In the genomic region with DNA sequence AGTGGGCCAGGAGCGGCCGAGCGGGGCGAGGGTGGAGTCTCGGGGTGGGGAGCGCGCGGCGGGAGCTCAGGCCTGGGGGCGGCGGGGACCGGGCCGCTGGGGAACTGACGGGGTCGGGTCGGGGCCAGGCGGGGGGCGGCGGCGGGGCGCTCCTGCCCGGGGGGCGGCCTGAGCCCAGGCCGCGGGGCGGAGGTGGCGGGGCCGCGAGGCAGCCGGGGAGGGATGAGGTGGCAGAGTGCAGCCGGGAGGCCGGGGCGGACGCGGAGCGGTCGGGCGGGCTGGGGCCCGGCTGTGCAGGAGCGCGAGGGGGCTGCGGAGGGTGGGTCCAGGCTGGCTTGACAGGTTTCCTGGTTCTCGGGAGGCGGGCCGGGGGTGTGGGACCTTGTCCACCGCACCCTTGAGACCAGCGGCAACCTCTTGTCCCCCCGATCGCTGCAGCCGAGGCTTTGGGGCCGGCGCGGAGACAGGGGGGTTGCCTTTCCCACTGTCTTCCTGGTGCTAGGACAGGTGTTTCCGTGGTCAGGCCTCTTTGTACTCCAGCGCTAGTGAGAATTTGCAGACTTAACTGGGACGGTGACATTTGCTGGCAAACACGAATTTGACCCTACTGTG, we compare ENCODE assay signal across 8 cellular contexts. TPM values are rescaled to one million over a fixed set of nuclear protein-coding genes. Genes with fewer than 3 reads are reported as not detected.
DNase-seq lines count a peak whose midpoint lies in the region; ATAC-seq and TF ChIP-seq lines count a peak whose summit lies in the region.
"Not testable (repeated sequence)": the region's sequence is repeated elsewhere in the genome, so short reads cannot be mapped to it uniquely, and the experiment has no call there.

No MANE protein-coding gene starts in this region.

- peaks cover 19% of the 10 kb centered on the region for H3K36me3 ChIP-seq in KOPT-K1 (ENCODE audit: insufficient read depth, low read length)
- H3K36me3 ChIP-seq in mammary epithelial cell (ENCODE audit: insufficient read depth, low read length); trophoblast cell (ENCODE audit: control insufficient read depth in 1 of 2, insufficient read depth in 2 of 2, low read length in 2 of 2); upper lobe of right lung: not testable (repeated sequence)

- dilution Hi-C loops in mammary epithelial cell (cut with HindIII; ENCODE audit: low sequenced_read_pairs): not testable (repeated sequence)

- not testable (repeated sequence) for H3K4me1 ChIP-seq in mammary epithelial cell (ENCODE audit: insufficient read depth, low read length); trophoblast cell (ENCODE audit: control insufficient read depth in 1 of 2, insufficient read depth in 2 of 2, low read length in 2 of 2)
- peaks cover 17% of the 10 kb centered on the region for H3K4me1 ChIP-seq in upper lobe of right lung

- peak overlapping the region; percentile 63; the same call in 1 of the 2 replicates for H3K27ac Mint-ChIP-seq in HFFc6

- CTCF ChIA-PET in mammary epithelial cell (lab: Charles Lee; ENCODE audit: low non-redundant PET): not testable (repeated sequence)

- H3K4me1 Mint-ChIP-seq in HFFc6 (ENCODE audit: low read depth): peaks cover 31% of the 10 kb centered on the region

- peak overlapping the region; percentile 73 for H2BK5ac ChIP-seq in trophoblast cell (ENCODE audit: low read depth, low read length, poor library complexity)

- TF ChIP-seq CTCF in GM13976 (IDR thresholded peaks at IDR 0.05; ENCODE audit: borderline replicate concordance, control extremely low read depth, extremely low read depth, insufficient read depth, missing control alignments); HFFc6 (IDR thresholded peaks at IDR 0.05); WI38 (IDR thresholded peaks at IDR 0.05; ENCODE audit: low read depth, low read length); mammary epithelial cell (conservative IDR thresholded peaks at IDR 0.05 in 1 of 2, IDR thresholded peaks at IDR 0.05 in 1 of 2; ENCODE audit: extremely low read depth in 1 of 2, insufficient read depth in 1 of 2, low read depth in 1 of 2, low read length in 2 of 2); upper lobe of right lung (IDR thresholded peaks at IDR 0.05): not testable (repeated sequence)

- not testable (repeated sequence) for H3K27me3 ChIP-seq in mammary epithelial cell (ENCODE audit: insufficient read depth, low read length); trophoblast cell (ENCODE audit: insufficient read depth, low read length); upper lobe of right lung

- peak overlapping the region; percentile 76 for H2BK12ac ChIP-seq in trophoblast cell (ENCODE audit: low read length)

- peak overlapping the region; percentile 93 for H4K91ac ChIP-seq in trophoblast cell (ENCODE audit: low read depth, low read length)

- DNase-seq in GM13976 (ENCODE audit: low spot score) (peak; percentile 31), mammary epithelial cell (peak; percentile 8), trophoblast cell (peak in 1 of 2 donors; percentile 17), upper lobe of right lung (peak; percentile 74)
- DNase-seq in HFFc6: not testable (repeated sequence)

- H3K4me2 ChIP-seq in mammary epithelial cell (ENCODE audit: insufficient read depth, low read depth, low read length) (peak overlapping the region; percentile 86), trophoblast cell (ENCODE audit: low read length) (peak overlapping the region; percentile 66)

- H3K18ac ChIP-seq in trophoblast cell (ENCODE audit: low read length): peak overlapping the region; percentile 97

- H3K4me3 Mint-ChIP-seq in HFFc6: peak overlapping the region; percentile 94

- peak overlapping the region; percentile 46 for H2AK5ac ChIP-seq in trophoblast cell (ENCODE audit: low read length)

- H4K20me1 ChIP-seq in mammary epithelial cell (ENCODE audit: insufficient read depth, low read length): not testable (repeated sequence)

- peak overlapping the region; percentile 75 for H3K4me3 ChIP-seq in WI38 (ENCODE audit: low read depth, low read length)
- H3K4me3 ChIP-seq in mammary epithelial cell (replicated peaks in 1 of 3; ENCODE audit: insufficient read depth in 1 of 3, low read depth in 2 of 3, low read length in 3 of 3): peak overlapping the region; percentile 72 to 88 (median 74)
- peak overlapping the region; percentile 67 for H3K4me3 ChIP-seq in iPS-11a (ENCODE audit: low read depth, low read length)
- H3K4me3 ChIP-seq in trophoblast cell (ENCODE audit: low read depth, low read length): peak overlapping the region; percentile 97
- peak overlapping the region; percentile 67 for H3K4me3 ChIP-seq in upper lobe of right lung

- H3K27ac ChIP-seq in KOPT-K1 (ENCODE audit: low read depth, low read length, poor library complexity, severe bottlenecking): peak overlapping the region; percentile 70
- peak overlapping the region; percentile 39 for H3K27ac ChIP-seq in mammary epithelial cell (ENCODE audit: insufficient read depth, low read depth, low read length)
- H3K27ac ChIP-seq in trophoblast cell (ENCODE audit: low read depth, low read length): peak overlapping the region; percentile 84
- peak overlapping the region; percentile 84 for H3K27ac ChIP-seq in upper lobe of right lung

- peak overlapping the region; percentile 91 for H3K4ac ChIP-seq in trophoblast cell (ENCODE audit: low read depth, low read length)

- not testable (repeated sequence) for H3K23ac ChIP-seq in trophoblast cell (ENCODE audit: low read length)

- BruUV-seq in mammary epithelial cell (replicated peaks; lab: Mats Ljungman, UMichigan): not testable (repeated sequence)

- H4K8ac ChIP-seq in trophoblast cell (ENCODE audit: low read depth, low read length): peak overlapping the region; percentile 97

- H3K79me1 ChIP-seq in trophoblast cell (ENCODE audit: low read length): not testable (repeated sequence)

- H3K9ac ChIP-seq in mammary epithelial cell (ENCODE audit: insufficient read depth, low read length) (peak overlapping the region; percentile 58), trophoblast cell (ENCODE audit: low read length) (peak overlapping the region; percentile 89)

- WGBS in mammary epithelial cell (ENCODE audit: low coverage, missing lambda C conversion rate): 0% methylated on average over 2 of the region's 57 CpGs
- WGBS in trophoblast cell (ENCODE audit: extremely low coverage, insufficient coverage, insufficient read length): no CpG with 5 or more reads among the region's 57 CpGs

- H3K14ac ChIP-seq in trophoblast cell (ENCODE audit: low read length): peak overlapping the region; percentile 97

- H2AFZ ChIP-seq in mammary epithelial cell (ENCODE audit: low read depth, low read length) (peak overlapping the region; percentile 86), trophoblast cell (ENCODE audit: insufficient read depth, low read length, poor library complexity) (peak overlapping the region; percentile 98)

- ATAC-seq in upper lobe of right lung: peak; percentile 21

- H3K79me2 ChIP-seq in mammary epithelial cell (ENCODE audit: insufficient read depth, low read length): peaks cover 28% of the 10 kb centered on the region
- H3K79me2 ChIP-seq in trophoblast cell (ENCODE audit: control insufficient read depth, insufficient read depth, low read length, poor library complexity): not testable (repeated sequence)

- H2BK120ac ChIP-seq in trophoblast cell (ENCODE audit: insufficient read depth, low read length, poor library complexity): peak overlapping the region; percentile 93

- in situ Hi-C loops in GM13976 (cut with MboI; ENCODE audit: low sequenced_read_pairs, unreplicated experiment); mammary epithelial cell (cut with MboI; ENCODE audit: low sequenced_read_pairs in 2 of 2): not testable (repeated sequence)

- H3K9me3 Mint-ChIP-seq in HFFc6: not testable (repeated sequence)

- intact Hi-C loops in mammary epithelial cell (cut with micrococcal nuclease); upper lobe of right lung (cut with DNase I): not testable (repeated sequence)

- H3K9me3 ChIP-seq in KOPT-K1 (ENCODE audit: insufficient read depth, low read length, poor library complexity, severe bottlenecking); mammary epithelial cell (replicated peaks; ENCODE audit: insufficient read depth, low read length); trophoblast cell (ENCODE audit: insufficient read depth, low read depth, low read length); upper lobe of right lung: not testable (repeated sequence)

- H3K36me3 Mint-ChIP-seq in HFFc6 (ENCODE audit: low read depth): not testable (repeated sequence)

- peak overlapping the region; percentile 90 for H4K12ac ChIP-seq in trophoblast cell (ENCODE audit: low read depth, low read length)

- H3K27me3 Mint-ChIP-seq in HFFc6 (ENCODE audit: insufficient read depth): not testable (repeated sequence)

RNA-seq across cellular contexts. Expression of a gene that starts 0.8 kb away (rescaled TPM):
- 10 to 100 TPM; 33.9 to 46.0 (median 43.1) TPM for total RNA-seq in HFFc6 (2021; fragmentation: NEBNext Ultra II Directional; extraction: Animal tissue kit (Norgen Biotek cat#: 25700))
- 10 to 100 TPM; 15.3 to 22.1 TPM for total RNA-seq in mammary epithelial cell
- polyA plus RNA-seq in mammary epithelial cell: 10.2 TPM
- 15.4 TPM for polyA minus RNA-seq in mammary epithelial cell
- polyA plus RNA-seq in trophoblast cell (2013): 38.4 and 39.1 TPM in 2 replicates
- total RNA-seq in upper lobe of right lung: 45.2 TPM
